22 cellular contexts compared by ENCODE assay signal in the genomic region with DNA sequence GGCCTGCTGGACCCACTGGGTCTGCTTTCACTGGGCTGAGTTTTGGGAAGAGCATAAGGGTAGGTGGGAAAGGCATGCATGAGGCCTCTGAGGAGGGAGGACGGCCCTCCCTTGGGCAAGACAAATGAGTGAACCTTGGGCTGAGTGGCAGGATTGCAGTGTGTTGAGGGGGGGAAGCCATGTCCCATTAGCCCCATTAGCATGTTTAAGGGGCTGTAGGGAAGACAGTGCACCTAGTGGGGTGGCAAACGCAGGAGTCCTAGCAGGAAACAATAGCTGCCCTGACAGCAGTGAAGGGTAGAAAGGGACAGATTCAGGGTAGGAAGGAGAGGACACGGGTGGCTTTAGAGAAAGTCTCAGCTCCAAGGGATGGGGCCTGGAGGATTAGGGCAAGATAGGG.
"Had no signal": no experiment of that assay in that cellular context is flagged by ENCODE, and none has a peak within 500 bp of the region (broad histone marks: within the 10 kb centered on the region; RNA-seq: fewer than 3 reads in every experiment).

No MANE protein-coding gene starts in this region.

- H3K9me3 Mint-ChIP-seq: activated CD4-positive, alpha-beta T cell treated with anti-CD3 and anti-CD28 coated beads, Interleukin-2, amount 10 ng/mL, durations not matched to agents 24 days and 14 days; activated T-cell treated with anti-CD3 and anti-CD28 coated beads, Interleukin-2, amount 50 U/mL, for 24 hours; mesothelial cell of epicardium; natural killer cell treated with Interleukin-12 subunit alpha and Interleukin-12 subunit beta and Interleukin-15 and Interleukin-18, amount 100 ng/mL, for 72 hours had no signal

- H3K4me3 Mint-ChIP-seq: activated CD4-positive, alpha-beta T cell treated with anti-CD3 and anti-CD28 coated beads, Interleukin-2, amount 10 ng/mL, durations not matched to agents 24 days and 14 days; activated CD8-positive, alpha-beta T cell treated with anti-CD3 and anti-CD28 coated beads, Interleukin-2, amount 10 ng/mL, durations not matched to agents 7 days and 5 days; activated T-cell treated with anti-CD3 and anti-CD28 coated beads, Interleukin-2, amount 50 U/mL, for 24 hours; mesothelial cell of epicardium; natural killer cell treated with Interleukin-12 subunit alpha and Interleukin-12 subunit beta and Interleukin-15 and Interleukin-18, amount 100 ng/mL, for 72 hours had no signal

- H3K27ac ChIP-seq: cardiac muscle cell, right atrium auricular region, tibial nerve, uterus had no signal

- H3K36me3 ChIP-seq: cardiac muscle cell, right atrium auricular region, uterus had no signal

- H3K4me3 ChIP-seq: cardiac muscle cell, lung, right atrium auricular region, tibial nerve, uterus had no signal

- DNase-seq: activated CD4-positive, alpha-beta T cell treated with anti-CD3 and anti-CD28 coated beads, Interleukin-2, amount 10 ng/mL, durations not matched to agents 24 days and 14 days; activated CD4-positive, CD25-positive, alpha-beta regulatory T cell; activated CD8-positive, alpha-beta T cell treated with anti-CD3 and anti-CD28 coated beads, Interleukin-2, amount 10 ng/mL, durations not matched to agents 7 days and 5 days; activated naive CD4-positive, alpha-beta T cell treated with anti-CD3 and anti-CD28 coated beads, Interleukin-2, amount 50 U/mL, for 16 hours; activated T-cell treated with anti-CD3 and anti-CD28 coated beads, Interleukin-2, amount 50 U/mL, for 24 hours; amniotic stem cell; erythroblast; head of caudate nucleus; stimulated activated CD4-positive, alpha-beta T cell treated with anti-CD3 and anti-CD28 coated beads, Interleukin-2, amount 100 ng/mL, for 24 hours; stimulated activated naive CD8-positive, alpha-beta T cell treated with anti-CD3 and anti-CD28 coated beads, Interleukin-15, Interleukin-2, amounts not matched to agents 100 U/mL and 50 U/mL, for 24 hours; substantia nigra; T-helper 9 cell; uterus had no signal

- H3K27me3 ChIP-seq: cardiac muscle cell, right atrium auricular region, tibial nerve, uterus had no signal

- H3K27me3 Mint-ChIP-seq: activated CD4-positive, alpha-beta T cell treated with anti-CD3 and anti-CD28 coated beads, Interleukin-2, amount 10 ng/mL, durations not matched to agents 24 days and 14 days; activated T-cell treated with anti-CD3 and anti-CD28 coated beads, Interleukin-2, amount 50 U/mL, for 24 hours; natural killer cell treated with Interleukin-12 subunit alpha and Interleukin-12 subunit beta and Interleukin-15 and Interleukin-18, amount 100 ng/mL, for 72 hours; progenitor cell of endocrine pancreas had no signal

- FAIRE-seq: frontal cortex, keratinocyte had no signal

- H3K27ac Mint-ChIP-seq: activated CD4-positive, alpha-beta T cell treated with anti-CD3 and anti-CD28 coated beads, Interleukin-2, amount 10 ng/mL, durations not matched to agents 24 days and 14 days; activated CD8-positive, alpha-beta T cell treated with anti-CD3 and anti-CD28 coated beads, Interleukin-2, amount 10 ng/mL, durations not matched to agents 7 days and 5 days; activated T-cell treated with anti-CD3 and anti-CD28 coated beads, Interleukin-2, amount 50 U/mL, for 24 hours; mesothelial cell of epicardium; progenitor cell of endocrine pancreas had no signal

- ATAC-seq: activated CD8-positive, alpha-beta T cell treated with anti-CD3 and anti-CD28 coated beads, Interleukin-2, amount 10 ng/mL, durations not matched to agents 7 days and 5 days; natural killer cell treated with Interleukin-12 subunit alpha and Interleukin-12 subunit beta and Interleukin-15 and Interleukin-18, amount 100 ng/mL, for 72 hours; stimulated activated naive CD8-positive, alpha-beta T cell treated with anti-CD3 and anti-CD28 coated beads, Interleukin-15, Interleukin-2, amounts not matched to agents 100 U/mL and 50 U/mL, for 24 hours had no signal

- H3K9me3 ChIP-seq: right atrium auricular region, tibial nerve, uterus had no signal

- H3K36me3 Mint-ChIP-seq: mesothelial cell of epicardium; natural killer cell treated with Interleukin-12 subunit alpha and Interleukin-12 subunit beta and Interleukin-15 and Interleukin-18, amount 100 ng/mL, for 72 hours had no signal
